Comparison of ENCODE assay signal across 1 cellular context in the genomic region with DNA sequence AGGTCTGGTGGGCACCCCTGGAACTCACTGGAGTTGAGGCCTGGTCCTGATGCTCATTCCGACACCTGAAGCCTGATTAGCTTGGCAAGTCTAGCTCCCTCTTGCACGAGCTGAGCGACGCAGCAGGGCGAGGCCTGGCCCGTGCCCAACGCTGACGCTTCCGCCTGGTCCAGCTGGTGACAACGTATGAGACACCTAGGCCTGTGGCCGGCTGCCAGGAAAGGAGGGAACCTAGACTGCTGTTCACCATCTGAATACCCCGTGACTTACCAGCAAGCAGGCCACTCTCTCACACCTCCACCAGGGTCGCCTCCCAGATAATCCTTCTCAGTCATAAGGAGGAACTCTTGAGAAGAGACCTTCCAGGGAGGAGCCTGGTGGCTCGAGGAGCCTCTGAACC.
TF ChIP-seq lines count a peak whose summit lies in the region.

No MANE protein-coding gene starts in this region.

TF ChIP-seq in HepG2, 621 proteins besides CTCF, POLR2A, EP300 and RAD21:
- TF ChIP-seq, protein P1, sequence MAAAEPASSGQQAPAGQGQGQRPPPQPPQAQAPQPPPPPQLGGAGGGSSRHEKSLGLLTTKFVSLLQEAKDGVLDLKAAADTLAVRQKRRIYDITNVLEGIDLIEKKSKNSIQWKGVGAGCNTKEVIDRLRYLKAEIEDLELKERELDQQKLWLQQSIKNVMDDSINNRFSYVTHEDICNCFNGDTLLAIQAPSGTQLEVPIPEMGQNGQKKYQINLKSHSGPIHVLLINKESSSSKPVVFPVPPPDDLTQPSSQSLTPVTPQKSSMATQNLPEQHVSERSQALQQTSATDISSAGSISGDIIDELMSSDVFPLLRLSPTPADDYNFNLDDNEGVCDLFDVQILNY (CRISPR knock-in tag; conservative IDR thresholded peaks at IDR 0.05) = no peak
- TF ChIP-seq ZNF891 (CRISPR knock-in tag; IDR thresholded peaks at IDR 0.05) = no peak
- no peak for TF ChIP-seq ELF1 (CRISPR knock-in tag; IDR thresholded peaks at IDR 0.05)
- TF ChIP-seq CBX1 (IDR thresholded peaks at IDR 0.05; ENCODE audit: low read depth) = no peak
- no peak for TF ChIP-seq MIXL1 (CRISPR knock-in tag; IDR thresholded peaks at IDR 0.05)
- no peak for TF ChIP-seq ARNT2 (CRISPR knock-in tag; IDR thresholded peaks at IDR 0.05; ENCODE audit: low read depth)
- TF ChIP-seq SMAD9 (CRISPR knock-in tag; IDR thresholded peaks at IDR 0.05) = no peak
- TF ChIP-seq MTF2 (CRISPR knock-in tag; IDR thresholded peaks at IDR 0.05; ENCODE audit: borderline replicate concordance) = no peak
- no peak for TF ChIP-seq ELF4 (CRISPR knock-in tag; IDR thresholded peaks at IDR 0.05; ENCODE audit: borderline replicate concordance)
- TF ChIP-seq TMF1 (CRISPR knock-in tag; IDR thresholded peaks at IDR 0.05; ENCODE audit: low read depth) = no peak
- no peak for TF ChIP-seq ZNF737 (CRISPR knock-in tag; IDR thresholded peaks at IDR 0.05; ENCODE audit: borderline replicate concordance)
- TF ChIP-seq AKAP8 (CRISPR knock-in tag; IDR thresholded peaks at IDR 0.05) = no peak
- no peak for TF ChIP-seq CCAR2 (optimal IDR thresholded peaks at IDR 0.05; ENCODE audit: low read depth, low read length)
- TF ChIP-seq FOXK1 (CRISPR knock-in tag; IDR thresholded peaks at IDR 0.05; ENCODE audit: borderline replicate concordance, low read depth) = no peak
- no peak for TF ChIP-seq KAT2B (IDR thresholded peaks at IDR 0.05; ENCODE audit: borderline replicate concordance, low read depth, low read length)
TF ChIP-seq in HepG2: peak in this region for 0.
